ENCODE assay signal across 8 cellular contexts in the genomic region with DNA sequence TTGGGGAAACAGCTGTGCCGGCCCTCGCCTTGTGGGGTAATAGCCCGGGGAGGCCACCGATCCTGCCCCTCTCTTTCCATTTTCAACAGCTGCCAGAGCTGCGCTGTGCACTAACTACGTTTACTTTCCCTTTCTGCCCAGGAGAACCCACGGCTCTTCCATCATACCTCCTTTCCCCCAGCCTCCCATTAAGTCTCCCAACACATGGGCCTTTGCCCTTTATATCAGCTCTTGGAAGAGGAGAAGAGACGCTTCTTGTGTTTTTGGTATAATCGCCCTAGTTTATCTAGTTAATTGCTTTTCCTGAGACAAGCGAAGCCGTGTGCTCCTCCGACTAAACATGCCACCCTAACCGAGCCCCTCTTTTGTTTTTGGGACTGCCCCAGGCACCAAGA. TPM values are rescaled to one million over a fixed set of nuclear protein-coding genes. Genes with fewer than 3 reads are reported as not detected.
DNase-seq lines count a peak whose midpoint lies in the region; ATAC-seq, FAIRE-seq and TF ChIP-seq lines count a peak whose summit lies in the region.

No MANE protein-coding gene starts in this region.

- ATAC-seq in A549 (peak in 1 of 2 experiments; percentile 42; a peak in 2 of 6 replicates), GM19025 (IDR thresholded peaks at IDR 0.05; ENCODE audit: low read depth, unreplicated experiment) (peak; percentile 1), natural killer cell (peak; percentile 29 to 42 (median 31))

- peak overlapping the region; percentile 85 to 92 for H3K27ac ChIP-seq in A549

- peaks cover 34% of the 10 kb centered on the region for H3K36me3 Mint-ChIP-seq in dendritic cell treated with granulocyte-macrophage colony-stimulating factor and Interleukin-4, amounts not matched to agents 40 ng/mL and 50 ng/mL, for 4 days (ENCODE audit: low read depth)
- H3K36me3 Mint-ChIP-seq in natural killer cell = no peaks in the 10 kb centered on the region

- H3K4me1 Mint-ChIP-seq in dendritic cell treated with granulocyte-macrophage colony-stimulating factor and Interleukin-4, amounts not matched to agents 40 ng/mL and 50 ng/mL, for 4 days (ENCODE audit: low read depth) = peaks cover 27% of the 10 kb centered on the region
- H3K4me1 Mint-ChIP-seq in natural killer cell = peaks cover 34 to 37% of the 10 kb centered on the region in 2 donors

- H3K9me3 Mint-ChIP-seq in dendritic cell treated with granulocyte-macrophage colony-stimulating factor and Interleukin-4, amounts not matched to agents 40 ng/mL and 50 ng/mL, for 4 days = no peaks in the 10 kb centered on the region
- no peaks in the 10 kb centered on the region for H3K9me3 Mint-ChIP-seq in natural killer cell

- H3K4me1 ChIP-seq in A549 = peaks cover 11% of the 10 kb centered on the region; the same call in 2 of the 3 replicates

- no peak for TF ChIP-seq RAD21 in A549 (conservative IDR thresholded peaks at IDR 0.05 in 1 of 2, IDR thresholded peaks at IDR 0.05 in 1 of 2)

- WGBS in A549 (ENCODE audit: missing lambda C conversion rate) = 1% methylated on average over 13 of the region's 13 CpGs

- H3K9me3 ChIP-seq in A549 = no peaks in the 10 kb centered on the region

- TF ChIP-seq EP300 in A549 (IDR thresholded peaks at IDR 0.05) = no peak

- no peaks in the 10 kb centered on the region for H3K27me3 Mint-ChIP-seq in dendritic cell treated with granulocyte-macrophage colony-stimulating factor and Interleukin-4, amounts not matched to agents 40 ng/mL and 50 ng/mL, for 4 days
- H3K27me3 Mint-ChIP-seq in natural killer cell (ENCODE audit: low read depth in 2 of 2) = peaks cover 0 to 3% of the 10 kb centered on the region in 2 donors

- CTCF ChIA-PET in A549 (lab: Yijun Ruan, JAX) (interaction anchor here (0.7 to 3.8 kb wide), 15 partner anchors 8 to 485 kb away, joined by 3 to 25 read pairs (median 4); no protein-coding TSS in a partner anchor), GM10248 (lab: Yijun Ruan, JAX) (interaction anchor here (0.6 to 8.1 kb wide), 13 partner anchors 8 to 328 kb away, joined by 3 to 100 read pairs (median 5); no protein-coding TSS in a partner anchor)

- H3K4me3 Mint-ChIP-seq in dendritic cell treated with granulocyte-macrophage colony-stimulating factor and Interleukin-4, amounts not matched to agents 40 ng/mL and 50 ng/mL, for 4 days = peak overlapping the region; percentile 83
- H3K4me3 Mint-ChIP-seq in natural killer cell = peak overlapping the region; percentile 91

- peak overlapping the region; percentile 96 for H3K27ac Mint-ChIP-seq in dendritic cell treated with granulocyte-macrophage colony-stimulating factor and Interleukin-4, amounts not matched to agents 40 ng/mL and 50 ng/mL, for 4 days
- peak overlapping the region; percentile 87 to 93 for H3K27ac Mint-ChIP-seq in natural killer cell

- peak overlapping the region; percentile 94 for H3K4me3 ChIP-seq in A549

- intact Hi-C loops in dendritic cell treated with granulocyte-macrophage colony-stimulating factor and Interleukin-4, amounts not matched to agents 40 ng/mL and 50 ng/mL, for 4 days (cut with micrococcal nuclease) = loop anchor here (5.0 kb wide), 1 partner anchor 777 kb away; the partner anchor contains the start of gene TOMM6
- intact Hi-C loops in natural killer cell (cut with micrococcal nuclease) = no loop called here

- TF ChIP-seq CTCF in A549 (IDR thresholded peaks at IDR 0.05) = no peak
- no peak for TF ChIP-seq CTCF in natural killer cell (IDR thresholded peaks at IDR 0.05)
- TF ChIP-seq CTCF in GM10248 (IDR thresholded peaks at IDR 0.05; ENCODE audit: control extremely low read depth, extremely low read depth, low read depth, missing control alignments) = no peak

- peak overlapping the region; percentile 98 for H3K4me2 ChIP-seq in A549

- peak in 1 of 2 experiments; percentile 10 for DNase-seq in A549 (ENCODE audit: low read depth in 1 of 2, low spot score in 1 of 2)
- peak; percentile 61 for DNase-seq in NCI-H510A treated with DMSO at 0.1 percent for 48 hours (lab: John Stamatoyannopoulos, UW)
- DNase-seq in natural killer cell = no peak
- DNase-seq in stimulated activated CD4-positive, alpha-beta T cell treated with anti-CD3 and anti-CD28 coated beads, Interleukin-12 subunit alpha, Interleukin-12 subunit beta, amount 100 ng/mL, for 4 hours = no peak
- no peak for DNase-seq in GM10248 (ENCODE audit: extremely low spot score)
- DNase-seq in SK-N-DZ (ENCODE audit: low spot score) = no peak

- POLR2A ChIA-PET in A549 (lab: Yijun Ruan, JAX) = interaction anchor here (0.6 to 1.7 kb wide), 7 partner anchors 10 to 315 kb away, joined by 3 to 15 read pairs (median 4); partner anchors contain the start of genes RPL7L1 and TBCC
- POLR2A ChIA-PET in GM10248 (lab: Yijun Ruan, JAX) = interaction anchor here (0.9 kb wide), 1 partner anchor 220 kb away, joined by 3 read pairs; no protein-coding TSS in a partner anchor

- FAIRE-seq in A549 (lab: Jason Lieb, UNC) = no peak

- no peak for TF ChIP-seq POLR2A in A549 (IDR thresholded peaks at IDR 0.05; ENCODE audit: low read length)

TF ChIP-seq in A549, 52 proteins besides CTCF, POLR2A, EP300 and RAD21:
- TF ChIP-seq HOXB5 (CRISPR knock-in tag; IDR thresholded peaks at IDR 0.05) (no peak), FOXS1 (CRISPR knock-in tag; IDR thresholded peaks at IDR 0.05) (no peak), EHF (CRISPR knock-in tag; IDR thresholded peaks at IDR 0.05) (no peak), NFE2L2 (conservative IDR thresholded peaks at IDR 0.05; ENCODE audit: low read length) (no peak)

RNA-seq across cellular contexts. Expression of gene UBR2, which starts 0.7 kb away (rescaled TPM):
- polyA plus RNA-seq in A549 (2011; rRNA removed) (12.9 and 15.2 TPM in 2 replicates), A549 (2017; fragmentation: RNase III; extraction: RNeasy Plus Mini Kit Qiagen cat#74134 plus additional on column Dnase treatment) (5.1 to 5.5 TPM (median 5.2 TPM) in 3 replicates)
- polyA plus RNA-seq in A549 (2012; cell fraction: cytosol; rRNA removed) = 2.0 TPM in 2 replicates
- polyA plus RNA-seq in A549 (2012; cell fraction: nucleus; rRNA removed) = 3.1 and 5.0 TPM in 2 replicates
- polyA minus RNA-seq in A549 (2011; rRNA and poly(A)+ RNA removed) = 11.7 and 11.8 TPM in 2 replicates
- total RNA-seq in natural killer cell = 10 to 100 TPM; 44.9 to 57.3 (median 53.2) TPM
- 7.5 and 8.7 TPM in 2 replicates for polyA plus RNA-seq in SK-N-DZ (2014; cell fraction: cytosol; rRNA removed)
- polyA plus RNA-seq in SK-N-DZ (2014; cell fraction: nucleus; rRNA removed) = 13.0 and 13.1 TPM in 2 replicates
